In genomic region chr5:134411228-134411545, GRCh38 we compare ENCODE assay signal across 8 cellular contexts. TPM values are rescaled to one million over a fixed set of nuclear protein-coding genes. Genes with fewer than 3 reads are reported as not detected.
DNase-seq lines count a peak whose midpoint lies in the region; ATAC-seq and TF ChIP-seq lines count a peak whose summit lies in the region.

No MANE protein-coding gene starts in this region.

- TF ChIP-seq CTCF in HEK293 (tag by site-specific recombination; IDR thresholded peaks at IDR 0.05), result no peak
- no peak for TF ChIP-seq CTCF in activated CD8-positive, alpha-beta T cell treated with anti-CD3 and anti-CD28 coated beads for 36 hours (IDR thresholded peaks at IDR 0.05)

- H3K4me1 ChIP-seq in HEK293 (ENCODE audit: control insufficient read depth, insufficient read depth, low read length), result peaks cover 10% of the 10 kb centered on the region
- peaks cover 13% of the 10 kb centered on the region for H3K4me1 ChIP-seq in iPS-18a (ENCODE audit: control insufficient read depth, low read depth, low read length)

- H3K4me1 Mint-ChIP-seq in activated CD8-positive, alpha-beta T cell treated with anti-CD3 and anti-CD28 coated beads for 36 hours (ENCODE audit: low read depth), result peaks cover 40% of the 10 kb centered on the region
- peaks cover 17 to 36% of the 10 kb centered on the region in 2 donors for H3K4me1 Mint-ChIP-seq in stimulated activated naive B cell treated with anti-CD40 and anti-IgM and Interleukin-4, amounts not matched to agents 10 μg/mL and 1 μg/mL and 100 μg/mL, for 72 hours

- H3K27me3 ChIP-seq in iPS-18a (ENCODE audit: control insufficient read depth, insufficient read depth, low read length), result no peaks in the 10 kb centered on the region

- peak overlapping the region; percentile 76 for H3K27ac Mint-ChIP-seq in activated CD8-positive, alpha-beta T cell treated with anti-CD3 and anti-CD28 coated beads for 36 hours
- peak overlapping the region; percentile 94 for H3K27ac Mint-ChIP-seq in stimulated activated naive B cell treated with anti-CD40 and anti-IgM and Interleukin-4, amounts not matched to agents 10 μg/mL and 1 μg/mL and 100 μg/mL, for 72 hours

- ATAC-seq in activated CD8-positive, alpha-beta T cell treated with anti-CD3 and anti-CD28 coated beads for 36 hours, result no peak
- ATAC-seq in stimulated activated naive B cell treated with anti-CD40 and anti-IgM and Interleukin-4, amounts not matched to agents 10 μg/mL and 1 μg/mL and 100 μg/mL, for 72 hours (replicated peaks), result no peak
- ATAC-seq in GM21423 (IDR thresholded peaks at IDR 0.05; ENCODE audit: unreplicated experiment), result no peak
- no peak for ATAC-seq in HG03135 (IDR thresholded peaks at IDR 0.05; ENCODE audit: unreplicated experiment)

- H3K9me3 ChIP-seq in HEK293 (ENCODE audit: control insufficient read depth, insufficient read depth, low read depth, low read length) (no peaks in the 10 kb centered on the region), iPS-18a (ENCODE audit: control insufficient read depth, low read depth, low read length) (no peaks in the 10 kb centered on the region)

- H3K9ac ChIP-seq in iPS-18a (ENCODE audit: low read length), result peak overlapping the region; percentile 79

- peak overlapping the region; percentile 97 for H3K4me3 Mint-ChIP-seq in activated CD8-positive, alpha-beta T cell treated with anti-CD3 and anti-CD28 coated beads for 36 hours
- H3K4me3 Mint-ChIP-seq in stimulated activated naive B cell treated with anti-CD40 and anti-IgM and Interleukin-4, amounts not matched to agents 10 μg/mL and 1 μg/mL and 100 μg/mL, for 72 hours, result peak overlapping the region; percentile 91 to 98

- intact Hi-C loops in activated CD8-positive, alpha-beta T cell treated with anti-CD3 and anti-CD28 coated beads for 36 hours (cut with micrococcal nuclease), result loop anchor here (5.0 kb wide), 1 partner anchor 116 kb away; the partner anchor contains the start of gene JADE2

- peaks cover 7% of the 10 kb centered on the region for H3K36me3 Mint-ChIP-seq in activated CD8-positive, alpha-beta T cell treated with anti-CD3 and anti-CD28 coated beads for 36 hours (ENCODE audit: low read depth)
- peaks cover 0 to 3% of the 10 kb centered on the region in 2 donors for H3K36me3 Mint-ChIP-seq in stimulated activated naive B cell treated with anti-CD40 and anti-IgM and Interleukin-4, amounts not matched to agents 10 μg/mL and 1 μg/mL and 100 μg/mL, for 72 hours

- H3K27ac ChIP-seq in HEK293 (ENCODE audit: extremely low read depth, low read depth, low read length) (peak overlapping the region; percentile 63; the same call in 1 of the 2 replicates), iPS-18a (ENCODE audit: low read length) (peak overlapping the region; percentile 14)

- H3K27me3 Mint-ChIP-seq in activated CD8-positive, alpha-beta T cell treated with anti-CD3 and anti-CD28 coated beads for 36 hours, result no peaks in the 10 kb centered on the region
- no peaks in the 10 kb centered on the region for H3K27me3 Mint-ChIP-seq in stimulated activated naive B cell treated with anti-CD40 and anti-IgM and Interleukin-4, amounts not matched to agents 10 μg/mL and 1 μg/mL and 100 μg/mL, for 72 hours

- POLR2A ChIA-PET in HEK293 (lab: Yijun Ruan, JAX), result interaction anchor here (0.6 to 2.3 kb wide), 15 partner anchors 15 to 355 kb away, joined by 3 to 27 read pairs (median 4); partner anchors contain the start of genes JADE2 and UBE2B
- POLR2A ChIA-PET in activated CD8-positive, alpha-beta T cell treated with anti-CD3 and anti-CD28 coated beads for 36 hours (lab: Charles Lee), result interaction anchor here (0.5 to 1.9 kb wide), 18 partner anchors 10 to 747 kb away, joined by 3 to 15 read pairs (median 4); partner anchors contain the start of genes JADE2 and UBE2B

- H3K9me3 Mint-ChIP-seq in activated CD8-positive, alpha-beta T cell treated with anti-CD3 and anti-CD28 coated beads for 36 hours, result no peaks in the 10 kb centered on the region
- no peaks in the 10 kb centered on the region for H3K9me3 Mint-ChIP-seq in stimulated activated naive B cell treated with anti-CD40 and anti-IgM and Interleukin-4, amounts not matched to agents 10 μg/mL and 1 μg/mL and 100 μg/mL, for 72 hours

- H3K4me3 ChIP-seq in HEK293 (ENCODE audit: low read depth, low read length) (peak overlapping the region; percentile 91), iPS-18a (ENCODE audit: low read length) (peak overlapping the region; percentile 96)

- H3K36me3 ChIP-seq in HEK293 (ENCODE audit: control insufficient read depth in 2 of 2, insufficient read depth in 1 of 2, low read length in 2 of 2), result peaks cover 20 to 28% of the 10 kb centered on the region in 2 experiments
- peaks cover 6% of the 10 kb centered on the region for H3K36me3 ChIP-seq in iPS-18a (ENCODE audit: control insufficient read depth, low read depth, low read length)

- CTCF ChIA-PET in HEK293 (lab: Yijun Ruan, JAX), result interaction anchor here (0.6 to 2.3 kb wide), 26 partner anchors 8 to 220 kb away, joined by 3 to 17 read pairs (median 4); partner anchors contain the start of gene UBE2B
- CTCF ChIA-PET in activated CD8-positive, alpha-beta T cell treated with anti-CD3 and anti-CD28 coated beads for 36 hours (lab: Charles Lee), result interaction anchor here (0.7 to 10.5 kb wide), 29 partner anchors 11 to 494 kb away, joined by 3 to 72 read pairs (median 5); partner anchors contain the start of genes JADE2, PCBD2 and UBE2B

- no peak for DNase-seq in activated CD8-positive, alpha-beta T cell treated with anti-CD3 and anti-CD28 coated beads for 36 hours
- DNase-seq in stimulated activated naive B cell treated with anti-CD40 and anti-IgM and Interleukin-4, amounts not matched to agents 10 μg/mL and 1 μg/mL and 100 μg/mL, for 72 hours, result no peak
- no peak for DNase-seq in RPMI8226
- DNase-seq in activated CD8-positive, alpha-beta memory T cell treated with anti-CD3 and anti-CD28 coated beads for 24 hours, result no peak

TF ChIP-seq in HEK293, 187 proteins besides CTCF, POLR2A, EP300 and RAD21:
- peak; percentile 49; the same call in 1 of the 2 replicates for TF ChIP-seq IKZF3 (tag by site-specific recombination; IDR thresholded peaks at IDR 0.05)
- no peak for TF ChIP-seq ZNF785 (tag by site-specific recombination; IDR thresholded peaks at IDR 0.05)
- no peak for TF ChIP-seq SP7 (tag by site-specific recombination; IDR thresholded peaks at IDR 0.05)
- TF ChIP-seq GLIS2 (tag by site-specific recombination; IDR thresholded peaks at IDR 0.05), result 0 out of 2 replicates have a peak, but pooled peaks have one; percentile 10
- no peak for TF ChIP-seq ZNF121 (tag by site-specific recombination; IDR thresholded peaks at IDR 0.05)
- TF ChIP-seq ZNF23 (tag by site-specific recombination; IDR thresholded peaks at IDR 0.05; ENCODE audit: borderline replicate concordance), result no peak
TF ChIP-seq in HEK293: peak in this region for 2.

RNA-seq across cellular contexts. Expression of gene CDKN2AIPNL, which starts 0.5 kb away (rescaled TPM):
- 10 to 100 TPM; 38.2 to 41.1 TPM for total RNA-seq in activated CD8-positive, alpha-beta T cell treated with anti-CD3 and anti-CD28 coated beads for 36 hours

RNA-seq across cellular contexts. Expression of gene UBE2B, which starts 39.8 kb away (rescaled TPM):
- 10 to 100 TPM; 97.6 to 98.9 TPM for total RNA-seq in activated CD8-positive, alpha-beta T cell treated with anti-CD3 and anti-CD28 coated beads for 36 hours

RNA-seq across cellular contexts. Expression of gene CDKL3, which starts 44.2 kb away (rescaled TPM):
- 1 to 10 TPM; 1.5 to 2.1 TPM for total RNA-seq in activated CD8-positive, alpha-beta T cell treated with anti-CD3 and anti-CD28 coated beads for 36 hours
